Comparison of ENCODE assay signal across 9 cellular contexts in genomic region chr12:9742665-9743064, GRCh38. TPM values are rescaled to one million over a fixed set of nuclear protein-coding genes. Genes with fewer than 3 reads are reported as not detected.
DNase-seq lines count a peak whose midpoint lies in the region; ATAC-seq and TF ChIP-seq lines count a peak whose summit lies in the region.
"Had no signal": no experiment of that assay in that cellular context is flagged by ENCODE, and none has a peak within 500 bp of the region (broad histone marks: within the 10 kb centered on the region; RNA-seq: fewer than 3 reads in every experiment).

No MANE protein-coding gene starts in this region.

- no peaks in the 10 kb centered on the region for H3K9me3 ChIP-seq in CD4-positive, alpha-beta T cell (ENCODE audit: control insufficient read depth, low read length)
- H3K9me3 ChIP-seq in SK-N-SH, result no peaks in the 10 kb centered on the region

- TF ChIP-seq RAD21 in SK-N-SH (IDR thresholded peaks at IDR 0.05; ENCODE audit: low read length), result no peak

- H3K27ac Mint-ChIP-seq in CD4-positive, alpha-beta T cell, result peak overlapping the region; percentile 91
- peak overlapping the region; percentile 97 for H3K27ac Mint-ChIP-seq in T-helper 2 cell treated with Interferon-gamma antibody and Interleukin-4, amounts not matched to agents 5 μg/mL and 100 μg/mL, for 36 hours

- no peaks in the 10 kb centered on the region for H3K9me2 ChIP-seq in SK-N-SH

- H4K20me1 ChIP-seq in SK-N-SH (ENCODE audit: insufficient read depth), result no peaks in the 10 kb centered on the region

- H3K4me1 Mint-ChIP-seq in CD4-positive, alpha-beta T cell (ENCODE audit: low read depth), result peaks cover 61% of the 10 kb centered on the region
- peaks cover 51% of the 10 kb centered on the region for H3K4me1 Mint-ChIP-seq in T-helper 2 cell treated with Interferon-gamma antibody and Interleukin-4, amounts not matched to agents 5 μg/mL and 100 μg/mL, for 36 hours (ENCODE audit: low read depth)

- 8% methylated on average over 5 of the region's 5 CpGs for WGBS in SK-N-SH (ENCODE audit: low lambda C conversion rate)

- no peak overlapping the region for H3K4me2 ChIP-seq in SK-N-SH

- H3K9me3 Mint-ChIP-seq in CD4-positive, alpha-beta T cell, result no peaks in the 10 kb centered on the region
- peaks cover 17% of the 10 kb centered on the region for H3K9me3 Mint-ChIP-seq in T-helper 2 cell treated with Interferon-gamma antibody and Interleukin-4, amounts not matched to agents 5 μg/mL and 100 μg/mL, for 36 hours

- no peaks in the 10 kb centered on the region for H3K79me2 ChIP-seq in SK-N-SH (ENCODE audit: insufficient read depth)

- POLR2A ChIA-PET in CD4-positive, alpha-beta T cell (lab: Charles Lee), result interaction anchor here (0.6 to 5.9 kb wide), 36 partner anchors 8 to 215 kb away, joined by 3 to 198 read pairs (median 6); partner anchors contain the start of genes CD69, CLEC2B and CLEC2D
- POLR2A ChIA-PET in SK-N-SH (lab: Yijun Ruan, JAX), result no interaction called here

- H3K9ac ChIP-seq in SK-N-SH, result no peak overlapping the region

- intact Hi-C loops in CD4-positive, alpha-beta T cell (cut with DNase I, micrococcal nuclease), result loop anchor here in 1 of 2 experiments (1.0 to 2.0 kb wide), 4 partner anchors 19 to 108 kb away; no protein-coding TSS in a partner anchor

- no peaks in the 10 kb centered on the region for H3K4me1 ChIP-seq in foreskin keratinocyte
- no peaks in the 10 kb centered on the region for H3K4me1 ChIP-seq in SK-N-SH (ENCODE audit: control insufficient read depth in 1 of 2, insufficient read depth in 2 of 2, low read depth in 1 of 2, low read length in 1 of 2)

- H3K27me3 ChIP-seq in CD4-positive, alpha-beta T cell (ENCODE audit: control insufficient read depth, insufficient read depth, low read length), result no peaks in the 10 kb centered on the region
- H3K27me3 ChIP-seq in foreskin keratinocyte, result no peaks in the 10 kb centered on the region
- H3K27me3 ChIP-seq in SK-N-SH (ENCODE audit: insufficient read depth), result peaks cover 49% of the 10 kb centered on the region; the same call in 1 of the 2 replicates
- H3K27me3 ChIP-seq: dorsolateral prefrontal cortex had no signal

- no peaks in the 10 kb centered on the region for H3F3A ChIP-seq in SK-N-SH (replicated peaks; ENCODE audit: insufficient read depth)

- no peak for TF ChIP-seq CTCF in CD4-positive, alpha-beta T cell (IDR thresholded peaks at IDR 0.05)
- TF ChIP-seq CTCF in foreskin keratinocyte (conservative IDR thresholded peaks at IDR 0.05), result no peak
- no peak for TF ChIP-seq CTCF in SK-N-SH (IDR thresholded peaks at IDR 0.05)
- TF ChIP-seq CTCF in GM13977 (IDR thresholded peaks at IDR 0.05; ENCODE audit: extremely low read depth, insufficient read depth, missing control alignments), result no peak

- CTCF ChIA-PET in CD4-positive, alpha-beta T cell (lab: Charles Lee), result interaction anchor here (0.8 to 2.8 kb wide), 31 partner anchors 9 to 411 kb away, joined by 3 to 28 read pairs (median 5); partner anchors contain the start of genes CD69, CLEC2B and CLEC2D
- CTCF ChIA-PET in SK-N-SH (lab: Yijun Ruan, JAX), result interaction anchor here (0.6 to 1.7 kb wide), 17 partner anchors 8 to 769 kb away, joined by 3 to 7 read pairs (median 3); partner anchors contain the start of gene CLECL1

- TF ChIP-seq EP300 in SK-N-SH (IDR thresholded peaks at IDR 0.05; ENCODE audit: borderline replicate concordance in 1 of 2, low read depth in 1 of 2, low read length in 1 of 2), result no peak

- peak overlapping the region; percentile 75 for H3K27ac ChIP-seq in CD4-positive, alpha-beta T cell (ENCODE audit: low read depth, low read length)
- H3K27ac ChIP-seq in foreskin keratinocyte (no peak overlapping the region), SK-N-SH (ENCODE audit: low read depth in 2 of 2, low read length in 1 of 2) (no peak overlapping the region)

- no peaks in the 10 kb centered on the region for H3K36me3 Mint-ChIP-seq in CD4-positive, alpha-beta T cell (ENCODE audit: low read depth)
- H3K36me3 Mint-ChIP-seq in T-helper 2 cell treated with Interferon-gamma antibody and Interleukin-4, amounts not matched to agents 5 μg/mL and 100 μg/mL, for 36 hours (ENCODE audit: low read depth), result peaks cover 13% of the 10 kb centered on the region

- H2AFZ ChIP-seq in SK-N-SH (ENCODE audit: low read depth), result no peak overlapping the region

- H3K4me3 Mint-ChIP-seq in CD4-positive, alpha-beta T cell, result peak overlapping the region; percentile 88
- peak overlapping the region; percentile 85 for H3K4me3 Mint-ChIP-seq in T-helper 2 cell treated with Interferon-gamma antibody and Interleukin-4, amounts not matched to agents 5 μg/mL and 100 μg/mL, for 36 hours

- in situ Hi-C loops in GM13977 (cut with MboI; ENCODE audit: low pct_unique_long_range_greater_than_20kb, low sequenced_read_pairs, unreplicated experiment), result loop anchor here (10.0 kb wide), 1 partner anchor 402 kb away; no protein-coding TSS in a partner anchor

- H3K36me3 ChIP-seq in SK-N-SH (replicated peaks in 1 of 2; ENCODE audit: control insufficient read depth in 1 of 2, insufficient read depth in 2 of 2, low read length in 1 of 2), result no peaks in the 10 kb centered on the region

- DNase-seq in CD4-positive, alpha-beta T cell, result peak; percentile 25 to 64 (median 40)
- no peak for DNase-seq in T-helper 2 cell treated with Interferon-gamma antibody and Interleukin-4, amounts not matched to agents 5 μg/mL and 100 μg/mL, for 36 hours (ENCODE audit: low spot score)
- DNase-seq in foreskin keratinocyte (no peak), NCI-H1417 treated with DMSO at 0.1 percent for 48 hours (lab: John Stamatoyannopoulos, UW) (no peak), SK-N-SH (no peak), GM13977 (ENCODE audit: low spot score) (no peak), pons (ENCODE audit: low spot score) (no peak)
- DNase-seq: dorsolateral prefrontal cortex had no signal

- peak; percentile 73 for ATAC-seq in CD4-positive, alpha-beta T cell (ENCODE audit: poor library complexity)
- ATAC-seq in GM21390 (IDR thresholded peaks at IDR 0.05; ENCODE audit: unreplicated experiment) (peak; percentile 46), foreskin keratinocyte (peak; percentile 19)

- no peak overlapping the region for H3K4me3 ChIP-seq in SK-N-SH (ENCODE audit: low read depth in 2 of 2, low read length in 1 of 2)
- H3K4me3 ChIP-seq: dorsolateral prefrontal cortex had no signal

- H3K27me3 Mint-ChIP-seq in CD4-positive, alpha-beta T cell, result no peaks in the 10 kb centered on the region
- no peaks in the 10 kb centered on the region for H3K27me3 Mint-ChIP-seq in T-helper 2 cell treated with Interferon-gamma antibody and Interleukin-4, amounts not matched to agents 5 μg/mL and 100 μg/mL, for 36 hours (ENCODE audit: low read depth)

TF ChIP-seq in SK-N-SH, 30 proteins besides CTCF, POLR2A, EP300 and RAD21:
- TF ChIP-seq RFX5 (IDR thresholded peaks at IDR 0.05; ENCODE audit: low read length) (no peak), MXI1 (IDR thresholded peaks at IDR 0.05; ENCODE audit: low read depth, low read length) (no peak), RCOR1 (IDR thresholded peaks at IDR 0.05; ENCODE audit: low read length) (no peak), REST (IDR thresholded peaks at IDR 0.05; ENCODE audit: low read depth, low read length) (no peak), POLR2AphosphoS5 (IDR thresholded peaks at IDR 0.05; ENCODE audit: low read depth, low read length) (no peak), USF2 (IDR thresholded peaks at IDR 0.05; ENCODE audit: borderline replicate concordance, low read depth, low read length) (no peak), GATA2 (CRISPR knock-in tag; IDR thresholded peaks at IDR 0.05) (no peak), EZH2phosphoT487 (IDR thresholded peaks at IDR 0.05; ENCODE audit: borderline replicate concordance, low read depth) (no peak)
TF ChIP-seq in SK-N-SH: peak in this region for 0.

RNA-seq across cellular contexts. Expression of gene CLECL1, which starts 9.8 kb away (rescaled TPM):
- total RNA-seq in CD4-positive, alpha-beta T cell, result 1 to 10 TPM in 1 of 2 experiments, under 1 TPM in 1; 0.44 to 1.7 TPM
- total RNA-seq in foreskin keratinocyte, result not detected in 2 replicates
- polyA plus RNA-seq in foreskin keratinocyte (not detected in 2 replicates), SK-N-SH (2012; rRNA removed) (not detected in 2 replicates)
- not detected in 2 replicates for polyA plus RNA-seq in SK-N-SH (2012; cell fraction: cytosol; rRNA removed)
- not detected in 2 replicates for polyA plus RNA-seq in SK-N-SH (2012; cell fraction: nucleus; rRNA removed)

RNA-seq across cellular contexts. Expression of gene CD69, which starts 18.0 kb away (rescaled TPM):
- total RNA-seq in CD4-positive, alpha-beta T cell, result 100 to 1,000 TPM; 631 to 659 TPM
- total RNA-seq in foreskin keratinocyte, result not detected in 2 replicates
- polyA plus RNA-seq in foreskin keratinocyte (not detected in 2 replicates), SK-N-SH (2012; rRNA removed) (not detected in 2 replicates)
- not detected in 2 replicates for polyA plus RNA-seq in SK-N-SH (2012; cell fraction: cytosol; rRNA removed)
- polyA plus RNA-seq in SK-N-SH (2012; cell fraction: nucleus; rRNA removed), result not detected in 2 replicates

Comparison
In these comparisons a context has a peak if more than half of its experiments do, and no peak if none do; other contexts are left out.
1. ATAC-seq: peak in every context shown above with its lines; median percentile 73 in CD4-positive, alpha-beta T cell; 46 in GM21390; 19 in foreskin keratinocyte.
2. DNase-seq: peak in CD4-positive, alpha-beta T cell (10 of 10); none in T-helper 2 cell treated with Interferon-gamma antibody and Interleukin-4, amounts not matched to agents 5 μg/mL and 100 μg/mL, for 36 hours (single experiment), foreskin keratinocyte (0 of 2), NCI-H1417 treated with DMSO at 0.1 percent for 48 hours (single experiment), SK-N-SH (single experiment), GM13977 (single experiment) and pons (single experiment).
3. RNA of gene CD69, which starts 18.0 kb away (total RNA-seq): 631 to 659 TPM in CD4-positive, alpha-beta T cell; not detected in foreskin keratinocyte; every median in the first group is over 100 times any median in the second.